ENCODE assay signal across 1 cellular context in genomic region chr7:50149364-50149763, GRCh38.
A peak's percentile ranks its signal among the peaks of the same experiment; 100 is the strongest.
TF ChIP-seq lines count a peak whose summit lies in the region.

No MANE protein-coding gene starts in this region.

TF ChIP-seq in GM12878, 131 proteins besides CTCF, POLR2A, EP300 and RAD21:
- TF ChIP-seq PML (IDR thresholded peaks at IDR 0.05; ENCODE audit: low read length), result no peak
- TF ChIP-seq GATAD2B (conservative IDR thresholded peaks at IDR 0.05; ENCODE audit: low read depth), result 0 out of 2 replicates have a peak, but pooled peaks have one; percentile 17
